In genomic region chr17:41678411-41678906, GRCh38 we compare ENCODE assay signal across 1 cellular context.
A peak's percentile ranks its signal among the peaks of the same experiment; 100 is the strongest.
TF ChIP-seq lines count a peak whose summit lies in the region.

No MANE protein-coding gene starts in this region.

TF ChIP-seq in K562, 482 proteins besides CTCF, POLR2A, EP300 and RAD21 (continues in another document):
- TF ChIP-seq JUNB (CRISPR knock-in tag; conservative IDR thresholded peaks at IDR 0.05) (peak; percentile 20; the same call in 1 of the 2 replicates), ZSCAN32 (CRISPR knock-in tag; IDR thresholded peaks at IDR 0.05) (peak; percentile 98), ZNF699 (CRISPR knock-in tag; IDR thresholded peaks at IDR 0.05; ENCODE audit: insufficient replicate concordance) (no peak), ZBED1 (IDR thresholded peaks at IDR 0.05) (peak; percentile 99), KDM4B (IDR thresholded peaks at IDR 0.05; ENCODE audit: borderline replicate concordance in 2 of 2, low read depth in 1 of 2) (peak in 1 of 2 experiments; percentile 100; a peak in 2 of 4 replicates), E2F8 (IDR thresholded peaks at IDR 0.05; ENCODE audit: low read depth, partially characterized antibody) (peak; percentile 45), SNIP1 (IDR thresholded peaks at IDR 0.05; ENCODE audit: low read depth) (no peak; the same call in 1 of the 2 replicates), BRCA1 (IDR thresholded peaks at IDR 0.05) (no peak), BRCA1 (CRISPR knock-in tag; IDR thresholded peaks at IDR 0.05) (no peak), WHSC1 (IDR thresholded peaks at IDR 0.05; ENCODE audit: low read length) (no peak), CBX3 (IDR thresholded peaks at IDR 0.05; ENCODE audit: borderline replicate concordance in 1 of 2, low read length in 2 of 2) (peak in 1 of 2 experiments; percentile 89; a peak in 2 of 3 replicates), ESRRA (IDR thresholded peaks at IDR 0.05; ENCODE audit: borderline replicate concordance, low read depth) (no peak), SP2 (IDR thresholded peaks at IDR 0.05; ENCODE audit: extremely low read depth, low read depth, low read length, poor library complexity, severe bottlenecking) (no peak), CBFB (CRISPR knock-in tag; IDR thresholded peaks at IDR 0.05) (no peak), ZNF184 (CRISPR knock-in tag; IDR thresholded peaks at IDR 0.05) (no peak), ZKSCAN3 (CRISPR knock-in tag; IDR thresholded peaks at IDR 0.05) (no peak), ERF (CRISPR knock-in tag; IDR thresholded peaks at IDR 0.05) (peak; percentile 99), ZNF318 (IDR thresholded peaks at IDR 0.05; ENCODE audit: borderline replicate concordance in 1 of 2, low read depth in 1 of 2) (peak in 1 of 2 experiments; percentile 88; a peak in 2 of 4 replicates), NCOA1 (IDR thresholded peaks at IDR 0.05; ENCODE audit: low read depth) (no peak), ZBTB40 (IDR thresholded peaks at IDR 0.05) (no peak), ZBTB40 (CRISPR knock-in tag; IDR thresholded peaks at IDR 0.05) (no peak), TCF3 (CRISPR knock-in tag; IDR thresholded peaks at IDR 0.05) (no peak), IRF9 (tag; IDR thresholded peaks at IDR 0.05) (0 out of 2 replicates have a peak, but pooled peaks have one; percentile 26), NCOR1 (IDR thresholded peaks at IDR 0.05) (peak; percentile 90), HDAC2 (IDR thresholded peaks at IDR 0.05) (no peak), ATF6 (CRISPR knock-in tag; IDR thresholded peaks at IDR 0.05) (no peak), TCFL5 (CRISPR knock-in tag; conservative IDR thresholded peaks at IDR 0.05) (peak; percentile 53; the same call in 1 of the 2 replicates), THRAP3 (IDR thresholded peaks at IDR 0.05; ENCODE audit: borderline replicate concordance) (peak; percentile 98), MTF1 (CRISPR knock-in tag; IDR thresholded peaks at IDR 0.05; ENCODE audit: borderline replicate concordance) (no peak), BRD9 (IDR thresholded peaks at IDR 0.05; ENCODE audit: low read depth, partially characterized antibody) (no peak), ZFP36 (IDR thresholded peaks at IDR 0.05; ENCODE audit: low read depth, low read length, partially characterized antibody) (peak; percentile 9), MTA3 (IDR thresholded peaks at IDR 0.05; ENCODE audit: borderline replicate concordance) (peak; percentile 88), NR2C1 (IDR thresholded peaks at IDR 0.05) (peak; percentile 43; the same call in 1 of the 2 replicates), NR2C1 (tag; IDR thresholded peaks at IDR 0.05) (no peak), NFIC (IDR thresholded peaks at IDR 0.05) (peak; percentile 71), SRSF7 (optimal IDR thresholded peaks at IDR 0.05; ENCODE audit: low read depth, low read length) (no peak), RB1 (IDR thresholded peaks at IDR 0.05; ENCODE audit: low read depth) (0 out of 2 replicates have a peak, but pooled peaks have one; percentile 10), ZNF695 (CRISPR knock-in tag; IDR thresholded peaks at IDR 0.05) (peak; percentile 89), RBFOX2 (IDR thresholded peaks at IDR 0.05; ENCODE audit: low read depth, low read length) (peak; percentile 87)
